ENCODE assay signal across 1 cellular context in the genomic region with DNA sequence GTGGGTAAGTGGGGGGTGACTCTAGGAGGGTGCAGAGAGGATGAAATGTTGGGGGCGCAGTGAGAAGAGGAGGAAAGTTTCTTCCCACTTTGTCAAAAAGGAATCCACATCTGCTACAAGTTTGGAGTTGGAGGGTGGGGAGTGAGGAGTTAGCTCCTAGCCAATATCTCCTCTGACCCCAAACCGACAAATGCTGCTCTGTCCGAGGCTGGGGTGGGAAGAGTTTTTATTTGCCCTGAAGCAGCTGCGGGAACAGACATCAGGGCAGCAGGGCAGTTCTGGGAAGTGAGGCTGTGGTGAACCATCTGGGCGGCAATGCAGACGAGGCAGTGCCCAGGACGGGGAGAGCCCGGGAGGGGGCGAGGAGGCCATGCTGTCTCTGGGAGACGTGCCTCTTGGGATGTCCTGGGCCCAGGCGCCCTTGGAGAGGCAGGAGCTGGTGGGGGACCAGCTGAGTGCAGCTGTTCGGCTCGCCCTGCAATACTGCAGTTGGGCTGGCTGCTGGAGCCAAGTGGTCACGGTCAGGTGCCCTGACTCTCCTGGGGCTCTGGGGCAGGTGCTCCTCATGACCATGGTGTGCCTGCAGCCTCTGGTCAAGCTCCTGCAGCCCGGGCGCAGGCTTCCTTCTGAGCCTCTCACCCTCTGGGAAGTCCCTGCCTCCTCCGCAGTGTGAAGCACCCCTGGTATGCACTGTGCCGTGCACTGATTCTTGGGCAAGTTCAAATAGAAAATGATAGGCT.
TF ChIP-seq lines count a peak whose summit lies in the region.

No MANE protein-coding gene starts in this region.

TF ChIP-seq in HepG2, 621 proteins besides CTCF, POLR2A, EP300 and RAD21 (continued from another document):
- TF ChIP-seq, protein P1, sequence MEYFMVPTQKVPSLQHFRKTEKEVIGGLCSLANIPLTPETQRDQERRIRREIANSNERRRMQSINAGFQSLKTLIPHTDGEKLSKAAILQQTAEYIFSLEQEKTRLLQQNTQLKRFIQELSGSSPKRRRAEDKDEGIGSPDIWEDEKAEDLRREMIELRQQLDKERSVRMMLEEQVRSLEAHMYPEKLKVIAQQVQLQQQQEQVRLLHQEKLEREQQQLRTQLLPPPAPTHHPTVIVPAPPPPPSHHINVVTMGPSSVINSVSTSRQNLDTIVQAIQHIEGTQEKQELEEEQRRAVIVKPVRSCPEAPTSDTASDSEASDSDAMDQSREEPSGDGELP (IDR thresholded peaks at IDR 0.05; ENCODE audit: borderline replicate concordance, low read depth) = peak; percentile 32; the same call in 1 of the 2 replicates
- TF ChIP-seq KDM1A (CRISPR knock-in tag; IDR thresholded peaks at IDR 0.05) = peak; percentile 48; the same call in 1 of the 2 replicates
- TF ChIP-seq, protein P2, sequence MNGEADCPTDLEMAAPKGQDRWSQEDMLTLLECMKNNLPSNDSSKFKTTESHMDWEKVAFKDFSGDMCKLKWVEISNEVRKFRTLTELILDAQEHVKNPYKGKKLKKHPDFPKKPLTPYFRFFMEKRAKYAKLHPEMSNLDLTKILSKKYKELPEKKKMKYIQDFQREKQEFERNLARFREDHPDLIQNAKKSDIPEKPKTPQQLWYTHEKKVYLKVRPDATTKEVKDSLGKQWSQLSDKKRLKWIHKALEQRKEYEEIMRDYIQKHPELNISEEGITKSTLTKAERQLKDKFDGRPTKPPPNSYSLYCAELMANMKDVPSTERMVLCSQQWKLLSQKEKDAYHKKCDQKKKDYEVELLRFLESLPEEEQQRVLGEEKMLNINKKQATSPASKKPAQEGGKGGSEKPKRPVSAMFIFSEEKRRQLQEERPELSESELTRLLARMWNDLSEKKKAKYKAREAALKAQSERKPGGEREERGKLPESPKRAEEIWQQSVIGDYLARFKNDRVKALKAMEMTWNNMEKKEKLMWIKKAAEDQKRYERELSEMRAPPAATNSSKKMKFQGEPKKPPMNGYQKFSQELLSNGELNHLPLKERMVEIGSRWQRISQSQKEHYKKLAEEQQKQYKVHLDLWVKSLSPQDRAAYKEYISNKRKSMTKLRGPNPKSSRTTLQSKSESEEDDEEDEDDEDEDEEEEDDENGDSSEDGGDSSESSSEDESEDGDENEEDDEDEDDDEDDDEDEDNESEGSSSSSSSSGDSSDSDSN (CRISPR knock-in tag; IDR thresholded peaks at IDR 0.05) = no peak
TF ChIP-seq in HepG2: peak in this region for 11.
